ENCODE assay signal across 7 cellular contexts in genomic region chr1:53982034-53982761, GRCh38. TPM values are rescaled to one million over a fixed set of nuclear protein-coding genes. Genes with fewer than 3 reads are reported as not detected.
A peak's percentile ranks its signal among the peaks of the same experiment; 100 is the strongest.
DNase-seq lines count a peak whose midpoint lies in the region; ATAC-seq, FAIRE-seq and TF ChIP-seq lines count a peak whose summit lies in the region.

No MANE protein-coding gene starts in this region.

- peak overlapping the region; percentile 64 for H2BK20ac ChIP-seq in IMR-90 (ENCODE audit: low read depth, low read length)

- peak overlapping the region; percentile 86 for H4K91ac ChIP-seq in IMR-90 (ENCODE audit: insufficient read depth, low read depth, low read length)

- H3K4me2 ChIP-seq in IMR-90 (ENCODE audit: low read depth, low read length): peak overlapping the region; percentile 90

- peak overlapping the region; percentile 66 for H3K56ac ChIP-seq in IMR-90 (ENCODE audit: extremely low read depth, insufficient read depth, low read length)

- peak overlapping the region; percentile 91 to 97 for H4K8ac ChIP-seq in IMR-90 (ENCODE audit: low read depth in 2 of 2, low read length in 2 of 2)

- no peak for TF ChIP-seq CTCF in IMR-90 (conservative IDR thresholded peaks at IDR 0.05; ENCODE audit: low read depth, low read length)
- no peak for TF ChIP-seq CTCF in astrocyte of the cerebellum (IDR thresholded peaks at IDR 0.05; ENCODE audit: low read depth, low read length, missing control alignments)

- H3K36me3 ChIP-seq in IMR-90 (ENCODE audit: control insufficient read depth, insufficient read depth, low read length): no peaks in the 10 kb centered on the region
- H3K36me3 ChIP-seq in small intestine (ENCODE audit: control insufficient read depth in 2 of 2, insufficient read depth in 2 of 2, low read length in 2 of 2): no peaks in the 10 kb centered on the region

- peak; percentile 52 for DNase-seq in IMR-90
- DNase-seq in astrocyte of the cerebellum (ENCODE audit: low read depth): no peak
- DNase-seq in iPS-NIHi7 (ENCODE audit: extremely low spot score): peak; percentile 91
- DNase-seq in small intestine: peak; percentile 50
- no peak for DNase-seq in cerebellar nuclear complex (lab: John Stamatoyannopoulos, UW)
- no peak for DNase-seq in T-cell
- DNase-seq in GM19239 (ENCODE audit: insufficient read length, low spot score): no peak

- peak overlapping the region in 1 of 3 donors; percentile 6 for H3K4me3 Mint-ChIP-seq in T-cell

- FAIRE-seq in small intestine (lab: Jason Lieb, UNC) (no peak), GM19239 (lab: Jason Lieb, UNC) (no peak)

- peak overlapping the region; percentile 93 for H2AFZ ChIP-seq in IMR-90 (replicated peaks; ENCODE audit: low read length, poor library complexity)

- CTCF ChIA-PET in IMR-90 (lab: Yijun Ruan, JAX): interaction anchor here (0.5 kb wide), 1 partner anchor 209 kb away, joined by 6 read pairs; no protein-coding TSS in a partner anchor
- CTCF ChIA-PET in T-cell (lab: Charles Lee): no interaction called here

- in situ Hi-C loops in IMR-90 (cut with MboI; ENCODE audit: low sequenced_read_pairs): no loop called here
- in situ Hi-C loops in astrocyte of the cerebellum (cut with HindIII; ENCODE audit: low sequenced_read_pairs): no loop called here

- H3K18ac ChIP-seq in IMR-90 (ENCODE audit: low read depth, low read length): peak overlapping the region; percentile 78

- H3K9me1 ChIP-seq in IMR-90 (ENCODE audit: insufficient read depth, low read length): no peaks in the 10 kb centered on the region

- dilution Hi-C loops in IMR-90 (cut with HindIII; ENCODE audit: low sequenced_read_pairs, unreplicated experiment): no loop called here

- peak overlapping the region; percentile 92 for H3K14ac ChIP-seq in IMR-90 (replicated peaks; ENCODE audit: low read depth, low read length)

- no peak for TF ChIP-seq POLR2A in IMR-90 (IDR thresholded peaks at IDR 0.05; ENCODE audit: low read depth, low read length)

- peak overlapping the region; percentile 76 for H4K5ac ChIP-seq in IMR-90 (ENCODE audit: low read depth, low read length)

- H4K20me1 ChIP-seq in IMR-90 (ENCODE audit: insufficient read depth, low read length): no peaks in the 10 kb centered on the region

- H2BK120ac ChIP-seq in IMR-90 (ENCODE audit: low read depth, low read length): peak overlapping the region; percentile 89

- intact Hi-C loops in IMR-90 (cut with micrococcal nuclease): loop anchor here (1.0 kb wide), 1 partner anchor 10 kb away; no protein-coding TSS in a partner anchor

- no peaks in the 10 kb centered on the region for H3K36me3 Mint-ChIP-seq in T-cell

- H3K27ac ChIP-seq in IMR-90 (ENCODE audit: insufficient read depth, low read length): peak overlapping the region; percentile 4; the same call in 1 of the 2 replicates
- peak overlapping the region in 1 of 2 donors; percentile 71 for H3K27ac ChIP-seq in small intestine (ENCODE audit: low read depth in 1 of 2, low read length in 1 of 2)

- 7% methylated on average over 8 of the region's 20 CpGs; no CpG with 5 or more reads in 1 of the 2 experiments for WGBS in IMR-90 (ENCODE audit: extremely low coverage in 2 of 2, insufficient read length in 1 of 2), 2 experiments
- WGBS in small intestine, 3 donors: 38 to 43% (median 39%) methylated on average over 20 of the region's 20 CpGs

- H3K9ac ChIP-seq in IMR-90 (ENCODE audit: low read depth, low read length): peak overlapping the region; percentile 72

- no peaks in the 10 kb centered on the region for H3K79me1 ChIP-seq in IMR-90 (ENCODE audit: low read depth in 1 of 2, low read length in 2 of 2)

- POLR2A ChIA-PET in IMR-90 (lab: Charles Lee; ENCODE audit: unreplicated experiment) (no interaction called here), T-cell (lab: Charles Lee) (no interaction called here)

- ATAC-seq in IMR-90 (ENCODE audit: low read depth) (peak; percentile 93), T-cell (replicated peaks in 1 of 4) (no peak)

- no TSS peak for BruUV-seq in IMR-90 (replicated peaks; lab: Mats Ljungman, UMichigan)

- peaks cover 20 to 32% (median 25%) of the 10 kb centered on the region in 3 donors for H3K4me1 Mint-ChIP-seq in T-cell

- H3K27ac Mint-ChIP-seq in T-cell: no peak overlapping the region

- peak overlapping the region; percentile 27; the same call in 1 of the 2 replicates for H3K4me3 ChIP-seq in IMR-90 (ENCODE audit: insufficient read depth, low read depth, low read length)
- H3K4me3 ChIP-seq in astrocyte of the cerebellum (ENCODE audit: low read depth, low read length): peak overlapping the region; percentile 20
- peak overlapping the region in 1 of 2 donors; percentile 14 for H3K4me3 ChIP-seq in small intestine (ENCODE audit: low read depth in 1 of 2, low read length in 2 of 2)

- H2BK15ac ChIP-seq in IMR-90 (ENCODE audit: low read depth, low read length): peak overlapping the region; percentile 57; the same call in 1 of the 3 replicates

- H2AK5ac ChIP-seq in IMR-90 (ENCODE audit: low read depth, low read length): peak overlapping the region; percentile 50; the same call in 1 of the 2 replicates

- H3K9me3 ChIP-seq in IMR-90 (ENCODE audit: control insufficient read depth, insufficient read depth, low read length): no peaks in the 10 kb centered on the region
- no peaks in the 10 kb centered on the region for H3K9me3 ChIP-seq in small intestine (ENCODE audit: control insufficient read depth, low read depth)

- peak overlapping the region; percentile 19 for H2BK5ac ChIP-seq in IMR-90 (ENCODE audit: low read depth, low read length, poor library complexity, severe bottlenecking)

- H3K27me3 Mint-ChIP-seq in T-cell: peaks cover 3% of the 10 kb centered on the region in 2 donors

- H3K23ac ChIP-seq in IMR-90 (ENCODE audit: low read depth, low read length): peak overlapping the region; percentile 79

- H3K9me3 Mint-ChIP-seq in T-cell: no peaks in the 10 kb centered on the region

- TF ChIP-seq RAD21 in IMR-90 (IDR thresholded peaks at IDR 0.05; ENCODE audit: low read length): no peak

- H2AK9ac ChIP-seq in IMR-90 (replicated peaks; ENCODE audit: low read depth, low read length, poor library complexity): peak overlapping the region; percentile 71

- H3K27me3 ChIP-seq in IMR-90 (ENCODE audit: control insufficient read depth, insufficient read depth, low read length): no peaks in the 10 kb centered on the region
- no peaks in the 10 kb centered on the region for H3K27me3 ChIP-seq in small intestine (ENCODE audit: control insufficient read depth in 2 of 2, insufficient read depth in 2 of 2, low read length in 2 of 2)

- H3K4ac ChIP-seq in IMR-90 (ENCODE audit: low read depth, low read length): peak overlapping the region; percentile 84

- H3K4me1 ChIP-seq in IMR-90 (ENCODE audit: control insufficient read depth, insufficient read depth, low read length): peaks cover 2% of the 10 kb centered on the region; the same call in 1 of the 2 replicates
- H3K4me1 ChIP-seq in small intestine (ENCODE audit: control insufficient read depth in 2 of 2, insufficient read depth in 1 of 2, low read depth in 1 of 2, low read length in 1 of 2): no peaks in the 10 kb centered on the region

TF ChIP-seq in IMR-90, 13 proteins besides CTCF, POLR2A, EP300 and RAD21:
- peak; percentile 79 for TF ChIP-seq CEBPB (IDR thresholded peaks at IDR 0.05; ENCODE audit: low read depth, low read length)
- no peak for TF ChIP-seq RFX5 (IDR thresholded peaks at IDR 0.05; ENCODE audit: low read depth, low read length)
TF ChIP-seq in IMR-90: peak in this region for 1.

RNA-seq across cellular contexts. Expression of gene LDLRAD1, which starts 35.8 kb away (rescaled TPM):
- total RNA-seq in IMR-90 (2012; rRNA removed) (not detected in 2 replicates), T-cell (not detected)
- polyA plus RNA-seq in IMR-90 (2012; rRNA removed) (not detected in 2 replicates), small intestine (not detected)
- polyA plus RNA-seq in IMR-90 (2012; cell fraction: cytosol; rRNA removed): not detected in 2 replicates
- not detected in 2 replicates for polyA plus RNA-seq in IMR-90 (2012; cell fraction: nucleus; rRNA removed; ENCODE audit: low replicate concordance)

RNA-seq across cellular contexts. Expression of gene LRRC42, which starts 36.0 kb away (rescaled TPM):
- total RNA-seq in IMR-90 (2012; rRNA removed): 33.3 and 47.5 TPM in 2 replicates
- polyA plus RNA-seq in IMR-90 (2012; rRNA removed): 38.6 and 39.9 TPM in 2 replicates
- 22.7 and 24.5 TPM in 2 replicates for polyA plus RNA-seq in IMR-90 (2012; cell fraction: cytosol; rRNA removed)
- polyA plus RNA-seq in IMR-90 (2012; cell fraction: nucleus; rRNA removed; ENCODE audit: low replicate concordance): 11.2 and 23.1 TPM in 2 replicates
- 10 to 100 TPM; 11.2 to 20.0 (median 17.8) TPM for polyA plus RNA-seq in small intestine
- total RNA-seq in T-cell: 1 to 10 TPM; 6.3 to 8.8 (median 7.9) TPM

RNA-seq across cellular contexts. Expression of gene IFT25, which starts 36.7 kb away (rescaled TPM):
- total RNA-seq in IMR-90 (2012; rRNA removed) (9.1 and 30.0 TPM in 2 replicates), T-cell (10 to 100 TPM; 24.5 to 33.1 (median 31.2) TPM)
- polyA plus RNA-seq in IMR-90 (2012; rRNA removed) (32.4 and 38.0 TPM in 2 replicates), small intestine (10 to 100 TPM; 18.0 to 21.7 (median 18.9) TPM)
- 2.9 and 8.6 TPM in 2 replicates for polyA plus RNA-seq in IMR-90 (2012; cell fraction: cytosol; rRNA removed)
- polyA plus RNA-seq in IMR-90 (2012; cell fraction: nucleus; rRNA removed; ENCODE audit: low replicate concordance): 1.4 and 17.9 TPM in 2 replicates

Comparison
In these comparisons a context has a peak if more than half of its experiments do, and no peak if none do; other contexts are left out.
1. DNase-seq: peak in IMR-90 (single experiment), iPS-NIHi7 (single experiment) and small intestine (single experiment); none in astrocyte of the cerebellum (single experiment), cerebellar nuclear complex (0 of 2), T-cell (0 of 34) and GM19239 (single experiment).